ENCODE assay signal across 18 cellular contexts in the genomic region with DNA sequence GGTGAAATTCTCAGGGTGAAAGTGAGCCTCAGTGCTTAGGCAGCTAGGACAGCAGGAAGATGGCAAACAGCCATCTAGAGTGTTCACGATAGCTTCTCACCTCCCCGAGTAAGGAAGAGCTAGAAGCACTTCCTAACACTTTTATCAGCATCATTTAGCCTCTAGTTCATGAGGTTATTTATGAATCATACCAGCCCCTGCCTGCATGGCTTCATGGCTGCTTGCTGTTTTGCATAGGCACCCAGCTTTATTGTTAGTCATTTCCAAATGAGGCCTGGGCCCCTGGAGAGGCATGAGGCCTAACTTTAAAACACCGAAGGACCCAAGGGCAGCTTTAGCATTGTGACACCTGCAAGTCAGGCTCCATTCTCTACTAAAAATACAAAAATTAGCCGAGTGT.
DNase-seq lines count a peak whose midpoint lies in the region; ATAC-seq, FAIRE-seq and TF ChIP-seq lines count a peak whose summit lies in the region.
"Had no signal": no experiment of that assay in that cellular context is flagged by ENCODE, and none has a peak within 500 bp of the region (broad histone marks: within the 10 kb centered on the region; RNA-seq: fewer than 3 reads in every experiment).

No MANE protein-coding gene starts in this region.

- no peaks in the 10 kb centered on the region for H3K27me3 Mint-ChIP-seq in astrocyte (ENCODE audit: low read depth, unreplicated experiment)
- no peaks in the 10 kb centered on the region for H3K27me3 Mint-ChIP-seq in osteocyte (ENCODE audit: unreplicated experiment)
- H3K27me3 Mint-ChIP-seq: naive B cell had no signal

- H3K4me1 ChIP-seq in SK-N-SH (ENCODE audit: control insufficient read depth in 1 of 2, insufficient read depth in 2 of 2, low read depth in 1 of 2, low read length in 1 of 2) = peaks cover 16 to 35% of the 10 kb centered on the region in 2 experiments; a peak in 3 of 4 replicates
- peaks cover 22% of the 10 kb centered on the region for H3K4me1 ChIP-seq in astrocyte (ENCODE audit: insufficient read depth, low read length)
- no peaks in the 10 kb centered on the region for H3K4me1 ChIP-seq in Peyer's patch
- H3K4me1 ChIP-seq in HAP-1 = no peaks in the 10 kb centered on the region
- H3K4me1 ChIP-seq: right lobe of liver had no signal

- peak overlapping the region; percentile 91 for H3K27ac Mint-ChIP-seq in astrocyte (ENCODE audit: unreplicated experiment)
- no peak overlapping the region for H3K27ac Mint-ChIP-seq in osteocyte (ENCODE audit: unreplicated experiment)
- H3K27ac Mint-ChIP-seq: naive B cell had no signal

- no peak for TF ChIP-seq EP300 in SK-N-SH (IDR thresholded peaks at IDR 0.05; ENCODE audit: borderline replicate concordance in 1 of 2, low read depth in 1 of 2, low read length in 1 of 2)

- H3K79me2 ChIP-seq in SK-N-SH (ENCODE audit: insufficient read depth) (no peaks in the 10 kb centered on the region), astrocyte (ENCODE audit: insufficient read depth, low read length) (no peaks in the 10 kb centered on the region)

- H3K27ac ChIP-seq in SK-N-SH (ENCODE audit: low read depth in 2 of 2, low read length in 1 of 2) (peak overlapping the region; percentile 69 to 89), astrocyte (ENCODE audit: low read depth, low read length) (peak overlapping the region; percentile 15), Peyer's patch (no peak overlapping the region)
- H3K27ac ChIP-seq: cardiac muscle cell, HL-60, right lobe of liver had no signal

- H3K4me3 ChIP-seq in SK-N-SH (ENCODE audit: low read depth in 2 of 2, low read length in 1 of 2) (no peak overlapping the region), astrocyte (ENCODE audit: insufficient read depth, low read depth, low read length) (no peak overlapping the region), Peyer's patch (no peak overlapping the region), HAP-1 (no peak overlapping the region)
- H3K4me3 ChIP-seq: cardiac muscle cell, right lobe of liver, thoracic aorta had no signal

- H3K27me3 ChIP-seq in SK-N-SH (ENCODE audit: insufficient read depth) = no peaks in the 10 kb centered on the region
- no peaks in the 10 kb centered on the region for H3K27me3 ChIP-seq in astrocyte (ENCODE audit: insufficient read depth, low read length)
- H3K27me3 ChIP-seq in Peyer's patch = no peaks in the 10 kb centered on the region
- no peaks in the 10 kb centered on the region for H3K27me3 ChIP-seq in HAP-1 (ENCODE audit: low read depth)
- H3K27me3 ChIP-seq: cardiac muscle cell, right lobe of liver had no signal

- 65% methylated on average over 4 of the region's 4 CpGs for WGBS in SK-N-SH (ENCODE audit: low lambda C conversion rate)

- H2AFZ ChIP-seq in SK-N-SH (ENCODE audit: low read depth) (no peak overlapping the region), astrocyte (ENCODE audit: low read depth, low read length) (peak overlapping the region; percentile 35)

- TF ChIP-seq POLR2A in Peyer's patch (IDR thresholded peaks at IDR 0.05) = no peak

- H3K9me3 ChIP-seq in SK-N-SH = no peaks in the 10 kb centered on the region
- H3K9me3 ChIP-seq in astrocyte (ENCODE audit: insufficient read depth, low read depth, low read length) = no peaks in the 10 kb centered on the region
- no peaks in the 10 kb centered on the region for H3K9me3 ChIP-seq in Peyer's patch
- H3K9me3 ChIP-seq in HAP-1 = no peaks in the 10 kb centered on the region
- H3K9me3 ChIP-seq: right lobe of liver, thoracic aorta had no signal

- DNase-seq in SK-N-SH (no peak), astrocyte (ENCODE audit: low read depth) (peak; percentile 39), osteocyte (ENCODE audit: extremely low spot score, unreplicated experiment) (peak; percentile 27), Peyer's patch (no peak), HAP-1 (ENCODE audit: low spot score in 2 of 2) (no peak)
- no peak for DNase-seq in central memory CD4-positive, alpha-beta T cell
- DNase-seq: kidney, naive B cell, RPMI8226 had no signal

- H3F3A ChIP-seq in SK-N-SH (replicated peaks; ENCODE audit: insufficient read depth) = peaks cover 21% of the 10 kb centered on the region

- H3K36me3 Mint-ChIP-seq in astrocyte (ENCODE audit: low read depth, unreplicated experiment) (peaks cover 3% of the 10 kb centered on the region), osteocyte (ENCODE audit: unreplicated experiment) (peaks cover 2% of the 10 kb centered on the region)
- H3K36me3 Mint-ChIP-seq: naive B cell had no signal

- FAIRE-seq in astrocyte (lab: Jason Lieb, UNC) = no peak
- FAIRE-seq: A204.1, D721Med, kidney, TTC549 had no signal

- H3K9me3 Mint-ChIP-seq in astrocyte (ENCODE audit: unreplicated experiment) (no peaks in the 10 kb centered on the region), osteocyte (ENCODE audit: unreplicated experiment) (no peaks in the 10 kb centered on the region)
- H3K9me3 Mint-ChIP-seq: naive B cell had no signal

- TF ChIP-seq CTCF in SK-N-SH (IDR thresholded peaks at IDR 0.05) (no peak), astrocyte (IDR thresholded peaks at IDR 0.05; ENCODE audit: insufficient read depth, low read depth, low read length) (no peak), osteocyte (IDR thresholded peaks at IDR 0.05) (no peak), Peyer's patch (IDR thresholded peaks at IDR 0.05) (no peak)

- peaks cover 6 to 52% of the 10 kb centered on the region in 2 experiments for H3K36me3 ChIP-seq in SK-N-SH (replicated peaks in 1 of 2; ENCODE audit: control insufficient read depth in 1 of 2, insufficient read depth in 2 of 2, low read length in 1 of 2)
- H3K36me3 ChIP-seq in astrocyte (ENCODE audit: insufficient read depth, low read length) = no peaks in the 10 kb centered on the region
- no peaks in the 10 kb centered on the region for H3K36me3 ChIP-seq in Peyer's patch
- no peaks in the 10 kb centered on the region for H3K36me3 ChIP-seq in HAP-1 (replicated peaks)
- H3K36me3 ChIP-seq: cardiac muscle cell, right lobe of liver, thoracic aorta had no signal

- peaks cover 16% of the 10 kb centered on the region for H3K4me1 Mint-ChIP-seq in astrocyte (ENCODE audit: low read depth, unreplicated experiment)
- peaks cover 20% of the 10 kb centered on the region for H3K4me1 Mint-ChIP-seq in osteocyte (ENCODE audit: unreplicated experiment)
- H3K4me1 Mint-ChIP-seq: naive B cell had no signal

- no peaks in the 10 kb centered on the region for H4K20me1 ChIP-seq in SK-N-SH (ENCODE audit: insufficient read depth)
- H4K20me1 ChIP-seq in astrocyte (ENCODE audit: insufficient read depth, low read length) = no peaks in the 10 kb centered on the region

- no peaks in the 10 kb centered on the region for H3K9me2 ChIP-seq in SK-N-SH

- no peak for ATAC-seq in SK-N-SH treated with all-trans-retinoic acid at 6 μM for 48 hours
- ATAC-seq in HG03060 (IDR thresholded peaks at IDR 0.05; ENCODE audit: low read depth, unreplicated experiment) = peak; percentile 60
- ATAC-seq: right lobe of liver had no signal

- H3K4me2 ChIP-seq in SK-N-SH (0 out of 2 replicates have a peak overlapping the region, but pooled peaks have one; percentile 5), astrocyte (ENCODE audit: low read length) (no peak overlapping the region)

- CTCF ChIA-PET in SK-N-SH (lab: Yijun Ruan, JAX) = no interaction called here

- POLR2A ChIA-PET in SK-N-SH (lab: Yijun Ruan, JAX) = no interaction called here

- TF ChIP-seq RAD21 in SK-N-SH (IDR thresholded peaks at IDR 0.05; ENCODE audit: low read length) = no peak

- H3K4me3 Mint-ChIP-seq in astrocyte (ENCODE audit: unreplicated experiment) (no peak overlapping the region), osteocyte (ENCODE audit: unreplicated experiment) (no peak overlapping the region)
- H3K4me3 Mint-ChIP-seq: naive B cell had no signal

- in situ Hi-C loops in HAP-1 (cut with MboI; ENCODE audit: low sequenced_read_pairs) = no loop called here

- H3K9ac ChIP-seq in SK-N-SH = no peak overlapping the region
- H3K9ac ChIP-seq in astrocyte (ENCODE audit: low read length) = no peak overlapping the region

TF ChIP-seq in SK-N-SH, 30 proteins besides CTCF, POLR2A, EP300 and RAD21 (continues in another document):
- no peak for TF ChIP-seq GATA2 (CRISPR knock-in tag; IDR thresholded peaks at IDR 0.05)
- TF ChIP-seq FOXM1 (IDR thresholded peaks at IDR 0.05; ENCODE audit: low read depth) = no peak
- TF ChIP-seq RFX5 (IDR thresholded peaks at IDR 0.05; ENCODE audit: low read length) = no peak
- TF ChIP-seq NFIC (IDR thresholded peaks at IDR 0.05; ENCODE audit: borderline replicate concordance) = no peak
- no peak for TF ChIP-seq MEF2A (IDR thresholded peaks at IDR 0.05; ENCODE audit: borderline replicate concordance, low read depth)
- TF ChIP-seq, protein P1, sequence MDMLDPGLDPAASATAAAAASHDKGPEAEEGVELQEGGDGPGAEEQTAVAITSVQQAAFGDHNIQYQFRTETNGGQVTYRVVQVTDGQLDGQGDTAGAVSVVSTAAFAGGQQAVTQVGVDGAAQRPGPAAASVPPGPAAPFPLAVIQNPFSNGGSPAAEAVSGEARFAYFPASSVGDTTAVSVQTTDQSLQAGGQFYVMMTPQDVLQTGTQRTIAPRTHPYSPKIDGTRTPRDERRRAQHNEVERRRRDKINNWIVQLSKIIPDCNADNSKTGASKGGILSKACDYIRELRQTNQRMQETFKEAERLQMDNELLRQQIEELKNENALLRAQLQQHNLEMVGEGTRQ (IDR thresholded peaks at IDR 0.05; ENCODE audit: borderline replicate concordance, low read depth, low read length) = no peak
- TF ChIP-seq RCOR1 (IDR thresholded peaks at IDR 0.05; ENCODE audit: low read length) = no peak
- no peak for TF ChIP-seq FOXJ3 (CRISPR knock-in tag; IDR thresholded peaks at IDR 0.05)
- no peak for TF ChIP-seq MXI1 (IDR thresholded peaks at IDR 0.05; ENCODE audit: low read depth, low read length)

TF ChIP-seq in SK-N-SH treated with all-trans-retinoic acid at 6 μM for 48 hours, 23 proteins besides CTCF, POLR2A, EP300 and RAD21 (continues in another document):
- TF ChIP-seq CSDC2 (CRISPR knock-in tag; IDR thresholded peaks at IDR 0.05) (no peak), RARB (CRISPR knock-in tag; IDR thresholded peaks at IDR 0.05) (no peak), ESRRG (CRISPR knock-in tag; IDR thresholded peaks at IDR 0.05) (no peak), SNAI2 (CRISPR knock-in tag; IDR thresholded peaks at IDR 0.05) (no peak), GLIS3 (CRISPR knock-in tag; IDR thresholded peaks at IDR 0.05) (no peak)
- TF ChIP-seq, protein P2, sequence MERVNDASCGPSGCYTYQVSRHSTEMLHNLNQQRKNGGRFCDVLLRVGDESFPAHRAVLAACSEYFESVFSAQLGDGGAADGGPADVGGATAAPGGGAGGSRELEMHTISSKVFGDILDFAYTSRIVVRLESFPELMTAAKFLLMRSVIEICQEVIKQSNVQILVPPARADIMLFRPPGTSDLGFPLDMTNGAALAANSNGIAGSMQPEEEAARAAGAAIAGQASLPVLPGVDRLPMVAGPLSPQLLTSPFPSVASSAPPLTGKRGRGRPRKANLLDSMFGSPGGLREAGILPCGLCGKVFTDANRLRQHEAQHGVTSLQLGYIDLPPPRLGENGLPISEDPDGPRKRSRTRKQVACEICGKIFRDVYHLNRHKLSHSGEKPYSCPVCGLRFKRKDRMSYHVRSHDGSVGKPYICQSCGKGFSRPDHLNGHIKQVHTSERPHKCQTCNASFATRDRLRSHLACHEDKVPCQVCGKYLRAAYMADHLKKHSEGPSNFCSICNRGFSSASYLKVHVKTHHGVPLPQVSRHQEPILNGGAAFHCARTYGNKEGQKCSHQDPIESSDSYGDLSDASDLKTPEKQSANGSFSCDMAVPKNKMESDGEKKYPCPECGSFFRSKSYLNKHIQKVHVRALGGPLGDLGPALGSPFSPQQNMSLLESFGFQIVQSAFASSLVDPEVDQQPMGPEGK (CRISPR knock-in tag; IDR thresholded peaks at IDR 0.05; ENCODE audit: borderline replicate concordance) = no peak

Comparison
In these comparisons a context has a peak if more than half of its experiments do, and no peak if none do; other contexts are left out.
1. DNase-seq: peak in astrocyte (single experiment) and osteocyte (single experiment); none in SK-N-SH (single experiment), central memory CD4-positive, alpha-beta T cell (single experiment), Peyer's patch (0 of 3) and HAP-1 (0 of 2).
2. H3K27ac ChIP-seq: peak in SK-N-SH (2 of 2) and astrocyte (single experiment); none in Peyer's patch (0 of 4).